Comparison of ENCODE assay signal across 1 cellular context in genomic region chr5:170277953-170278352, GRCh38.
TF ChIP-seq lines count a peak whose summit lies in the region.

No MANE protein-coding gene starts in this region.

TF ChIP-seq in H1, 55 proteins besides CTCF, POLR2A, EP300 and RAD21 (continued from another document):
- TF ChIP-seq TAF1 (IDR thresholded peaks at IDR 0.05; ENCODE audit: low read depth, low read length): no peak
- TF ChIP-seq CEBPB (IDR thresholded peaks at IDR 0.05; ENCODE audit: low read depth, low read length): no peak
- no peak for TF ChIP-seq SIN3A (conservative IDR thresholded peaks at IDR 0.05 in 1 of 2, IDR thresholded peaks at IDR 0.05 in 1 of 2; ENCODE audit: low read depth in 1 of 2, low read length in 2 of 2)
